ENCODE assay signal across 1 cellular context in genomic region chr4:24067367-24067766, GRCh38.
TF ChIP-seq lines count a peak whose summit lies in the region.

No MANE protein-coding gene starts in this region.

TF ChIP-seq in SK-N-SH, 30 proteins besides CTCF, POLR2A, EP300 and RAD21 (continued from another document):
- no peak for TF ChIP-seq IRF3 (IDR thresholded peaks at IDR 0.05; ENCODE audit: low read depth, low read length)
- TF ChIP-seq GATA2 (CRISPR knock-in tag; IDR thresholded peaks at IDR 0.05) = no peak
- TF ChIP-seq MAX (IDR thresholded peaks at IDR 0.05; ENCODE audit: low read depth) = no peak
- no peak for TF ChIP-seq NRF1 (IDR thresholded peaks at IDR 0.05; ENCODE audit: low read depth, low read length)
- TF ChIP-seq TEAD4 (IDR thresholded peaks at IDR 0.05; ENCODE audit: borderline replicate concordance, insufficient read depth) = no peak
- TF ChIP-seq RXRA (IDR thresholded peaks at IDR 0.05; ENCODE audit: borderline replicate concordance, low read depth) = no peak
- TF ChIP-seq RFX5 (IDR thresholded peaks at IDR 0.05; ENCODE audit: low read length) = no peak
- TF ChIP-seq MXI1 (IDR thresholded peaks at IDR 0.05; ENCODE audit: low read depth, low read length) = no peak
- no peak for TF ChIP-seq FOXM1 (IDR thresholded peaks at IDR 0.05; ENCODE audit: low read depth)
- no peak for TF ChIP-seq REST (IDR thresholded peaks at IDR 0.05; ENCODE audit: low read depth, low read length)
- TF ChIP-seq EZH2phosphoT487 (IDR thresholded peaks at IDR 0.05; ENCODE audit: borderline replicate concordance, low read depth) = no peak
- no peak for TF ChIP-seq YY1 (IDR thresholded peaks at IDR 0.05; ENCODE audit: low read depth)
- no peak for TF ChIP-seq GABPA (IDR thresholded peaks at IDR 0.05; ENCODE audit: low read depth)
- no peak for TF ChIP-seq SIN3A (IDR thresholded peaks at IDR 0.05; ENCODE audit: borderline replicate concordance, low read depth, low read length)
- TF ChIP-seq SMC3 (IDR thresholded peaks at IDR 0.05; ENCODE audit: low read depth, low read length) = no peak
- TF ChIP-seq PBX3 (IDR thresholded peaks at IDR 0.05) = no peak
- no peak for TF ChIP-seq ZBTB33 (IDR thresholded peaks at IDR 0.05; ENCODE audit: borderline replicate concordance, low read depth)
- TF ChIP-seq TCF12 (IDR thresholded peaks at IDR 0.05) = no peak
- TF ChIP-seq TAF1 (IDR thresholded peaks at IDR 0.05; ENCODE audit: borderline replicate concordance, low read depth, low read length) = no peak
